2 cellular contexts compared by ENCODE assay signal in genomic region chr16:20424129-20424866, GRCh38.
TF ChIP-seq lines count a peak whose summit lies in the region.

No MANE protein-coding gene starts in this region.

TF ChIP-seq in A549, 52 proteins besides CTCF, POLR2A, EP300 and RAD21:
- TF ChIP-seq CBX2 (IDR thresholded peaks at IDR 0.05; ENCODE audit: borderline replicate concordance, low read depth) = no peak
- TF ChIP-seq, protein P1, sequence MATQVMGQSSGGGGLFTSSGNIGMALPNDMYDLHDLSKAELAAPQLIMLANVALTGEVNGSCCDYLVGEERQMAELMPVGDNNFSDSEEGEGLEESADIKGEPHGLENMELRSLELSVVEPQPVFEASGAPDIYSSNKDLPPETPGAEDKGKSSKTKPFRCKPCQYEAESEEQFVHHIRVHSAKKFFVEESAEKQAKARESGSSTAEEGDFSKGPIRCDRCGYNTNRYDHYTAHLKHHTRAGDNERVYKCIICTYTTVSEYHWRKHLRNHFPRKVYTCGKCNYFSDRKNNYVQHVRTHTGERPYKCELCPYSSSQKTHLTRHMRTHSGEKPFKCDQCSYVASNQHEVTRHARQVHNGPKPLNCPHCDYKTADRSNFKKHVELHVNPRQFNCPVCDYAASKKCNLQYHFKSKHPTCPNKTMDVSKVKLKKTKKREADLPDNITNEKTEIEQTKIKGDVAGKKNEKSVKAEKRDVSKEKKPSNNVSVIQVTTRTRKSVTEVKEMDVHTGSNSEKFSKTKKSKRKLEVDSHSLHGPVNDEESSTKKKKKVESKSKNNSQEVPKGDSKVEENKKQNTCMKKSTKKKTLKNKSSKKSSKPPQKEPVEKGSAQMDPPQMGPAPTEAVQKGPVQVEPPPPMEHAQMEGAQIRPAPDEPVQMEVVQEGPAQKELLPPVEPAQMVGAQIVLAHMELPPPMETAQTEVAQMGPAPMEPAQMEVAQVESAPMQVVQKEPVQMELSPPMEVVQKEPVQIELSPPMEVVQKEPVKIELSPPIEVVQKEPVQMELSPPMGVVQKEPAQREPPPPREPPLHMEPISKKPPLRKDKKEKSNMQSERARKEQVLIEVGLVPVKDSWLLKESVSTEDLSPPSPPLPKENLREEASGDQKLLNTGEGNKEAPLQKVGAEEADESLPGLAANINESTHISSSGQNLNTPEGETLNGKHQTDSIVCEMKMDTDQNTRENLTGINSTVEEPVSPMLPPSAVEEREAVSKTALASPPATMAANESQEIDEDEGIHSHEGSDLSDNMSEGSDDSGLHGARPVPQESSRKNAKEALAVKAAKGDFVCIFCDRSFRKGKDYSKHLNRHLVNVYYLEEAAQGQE (IDR thresholded peaks at IDR 0.05) = peak; percentile 57; the same call in 1 of the 2 replicates

TF ChIP-seq in HEK293, 187 proteins besides CTCF, POLR2A, EP300 and RAD21:
- TF ChIP-seq, protein P2, sequence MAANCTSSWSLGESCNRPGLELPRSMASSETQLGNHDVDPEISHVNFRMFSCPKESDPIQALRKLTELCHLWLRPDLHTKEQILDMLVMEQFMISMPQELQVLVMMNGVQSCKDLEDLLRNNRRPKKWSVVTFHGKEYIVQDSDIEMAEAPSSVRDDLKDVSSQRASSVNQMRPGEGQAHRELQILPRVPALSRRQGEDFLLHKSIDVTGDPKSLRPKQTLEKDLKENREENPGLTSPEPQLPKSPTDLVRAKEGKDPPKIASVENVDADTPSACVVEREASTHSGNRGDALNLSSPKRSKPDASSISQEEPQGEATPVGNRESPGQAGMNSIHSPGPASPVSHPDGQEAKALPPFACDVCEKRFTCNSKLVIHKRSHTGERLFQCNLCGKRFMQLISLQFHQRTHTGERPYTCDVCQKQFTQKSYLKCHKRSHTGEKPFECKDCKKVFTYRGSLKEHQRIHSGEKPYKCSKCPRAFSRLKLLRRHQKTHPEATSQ (tag by site-specific recombination; IDR thresholded peaks at IDR 0.05) = no peak
- TF ChIP-seq ZNF585B (tag by site-specific recombination; IDR thresholded peaks at IDR 0.05) = no peak
- TF ChIP-seq ZNF785 (tag by site-specific recombination; IDR thresholded peaks at IDR 0.05) = no peak
- TF ChIP-seq, protein P1 (tag by site-specific recombination; IDR thresholded peaks at IDR 0.05) = peak; percentile 76
- TF ChIP-seq ZNF23 (tag by site-specific recombination; IDR thresholded peaks at IDR 0.05; ENCODE audit: borderline replicate concordance) = no peak
- TF ChIP-seq ZNF501 (tag by site-specific recombination; IDR thresholded peaks at IDR 0.05) = no peak
TF ChIP-seq in HEK293: peak in this region for 1.
